ENCODE assay signal across 35 cellular contexts in genomic region chr6:29137724-29138123, GRCh38. TPM values are rescaled to one million over a fixed set of nuclear protein-coding genes. Genes with fewer than 3 reads are reported as not detected.
"Had no signal": no experiment of that assay in that cellular context is flagged by ENCODE, and none has a peak within 500 bp of the region (broad histone marks: within the 10 kb centered on the region; RNA-seq: fewer than 3 reads in every experiment).

No MANE protein-coding gene starts in this region.

- DNase-seq: naive thymus-derived CD4-positive, alpha-beta T cell; natural killer cell; occipital lobe; ovary; posterior cingulate gyrus; psoas muscle; right cardiac atrium; spleen; stimulated activated CD4-positive, alpha-beta T cell treated with anti-CD3 and anti-CD28 coated beads, Interleukin-12 subunit alpha, Interleukin-12 subunit beta, amount 100 ng/mL, for 4 hours; stimulated activated CD4-positive, alpha-beta T cell treated with anti-CD3 and anti-CD28 coated beads, Interleukin-1b, Interleukin-23, amount 100 ng/mL, for 48 hours; stimulated activated CD4-positive, alpha-beta T cell treated with anti-CD3 and anti-CD28 coated beads, Interleukin-4, amount 100 ng/mL, for 1 hour; stimulated activated CD4-positive, alpha-beta T cell treated with anti-CD3 and anti-CD28 coated beads, Interleukin-4, amount 100 ng/mL, for 4 hours; stimulated activated CD8-positive, alpha-beta memory T cell treated with anti-CD3 and anti-CD28 coated beads, Interleukin-4, amount 100 ng/mL, for 48 hours; stimulated activated naive CD4-positive, alpha-beta T cell; stimulated activated naive CD8-positive, alpha-beta T cell treated with anti-CD3 and anti-CD28 coated beads, Interleukin-15, amount 100 ng/mL, for 72 hours; stimulated activated naive CD8-positive, alpha-beta T cell treated with anti-CD3 and anti-CD28 coated beads, Interleukin-15, Interleukin-2, amounts not matched to agents 100 U/mL and 50 U/mL, for 24 hours; substantia nigra; testis; tibial artery; transverse colon; upper lobe of right lung; uterus had no signal

- H3K27me3 ChIP-seq: neural progenitor cell, ovary, suprapubic skin, testis, tibial artery, transverse colon, upper lobe of right lung, uterus had no signal

- ATAC-seq: naive thymus-derived CD4-positive, alpha-beta T cell; natural killer cell; psoas muscle; right cardiac atrium; sciatic nerve; stimulated activated memory B cell treated with anti-CD40 and anti-IgM and Interleukin-4, amounts not matched to agents 10 μg/mL and 1 μg/mL and 100 μg/mL, for 72 hours; stimulated activated naive CD8-positive, alpha-beta T cell treated with anti-CD3 and anti-CD28 coated beads, Interleukin-15, amount 100 ng/mL, for 72 hours; stimulated activated naive CD8-positive, alpha-beta T cell treated with anti-CD3 and anti-CD28 coated beads, Interleukin-15, Interleukin-2, amounts not matched to agents 100 U/mL and 50 U/mL, for 24 hours; upper lobe of right lung had no signal

- H3K4me3 ChIP-seq: neural progenitor cell, ovary, psoas muscle, skin epidermis, smooth muscle cell, spleen, suprapubic skin, testis, tibial artery, transverse colon, upper lobe of right lung, uterus had no signal

- H3K4me1 ChIP-seq: neural progenitor cell, parathyroid adenoma, psoas muscle, spleen, suprapubic skin, testis, tibial artery, transverse colon, upper lobe of right lung, uterus had no signal

- H3K79me2 ChIP-seq: parathyroid adenoma had no signal

- H3K27ac ChIP-seq: neural progenitor cell, ovary, parathyroid adenoma, psoas muscle, skin epidermis, spleen, suprapubic skin, testis, tibial artery, transverse colon, upper lobe of right lung, uterus had no signal

- H3K9me3 ChIP-seq: ovary, psoas muscle, suprapubic skin, testis, tibial artery, transverse colon, upper lobe of right lung, uterus had no signal

- H3K9ac ChIP-seq: neural progenitor cell, parathyroid adenoma had no signal

- H3K4me2 ChIP-seq: neural progenitor cell, smooth muscle cell had no signal

- H2AFZ ChIP-seq: neural progenitor cell, parathyroid adenoma had no signal

- H3K36me3 ChIP-seq: neural progenitor cell, ovary, spleen, suprapubic skin, tibial artery, transverse colon, upper lobe of right lung, uterus had no signal

RNA-seq across cellular contexts. Expression of gene OR2J3, which starts 29.9 kb away (rescaled TPM):
- total RNA-seq: naive thymus-derived CD4-positive, alpha-beta T cell; natural killer cell; occipital lobe; osteoblast; progenitor cell of endocrine pancreas; psoas muscle; renal cortical epithelial cell; right cardiac atrium; sciatic nerve; smooth muscle cell; spleen; suprapubic skin; transverse colon; upper lobe of right lung; urinary bladder; uterus had no signal
- polyA plus RNA-seq: naive thymus-derived CD4-positive, alpha-beta T cell; neural cell; ovary; psoas muscle; right cardiac atrium; smooth muscle cell; spleen; urinary bladder had no signal

RNA-seq across cellular contexts. Expression of gene OR2J2, which starts 33.0 kb away (rescaled TPM):
- total RNA-seq: naive thymus-derived CD4-positive, alpha-beta T cell; natural killer cell; occipital lobe; osteoblast; progenitor cell of endocrine pancreas; psoas muscle; renal cortical epithelial cell; right cardiac atrium; sciatic nerve; smooth muscle cell; spleen; suprapubic skin; transverse colon; upper lobe of right lung; urinary bladder had no signal
- polyA plus RNA-seq: naive thymus-derived CD4-positive, alpha-beta T cell; neural cell; ovary; psoas muscle; right cardiac atrium; smooth muscle cell; spleen; thymus; urinary bladder had no signal

RNA-seq across cellular contexts. Expression of gene OR2J1, which starts 38.4 kb away (rescaled TPM):
- total RNA-seq: naive thymus-derived CD4-positive, alpha-beta T cell; natural killer cell; occipital lobe; osteoblast; ovary; progenitor cell of endocrine pancreas; psoas muscle; renal cortical epithelial cell; right cardiac atrium; sciatic nerve; smooth muscle cell; spleen; suprapubic skin; transverse colon; upper lobe of right lung; urinary bladder; uterus had no signal
- polyA plus RNA-seq: naive thymus-derived CD4-positive, alpha-beta T cell; neural cell; ovary; psoas muscle; right cardiac atrium; smooth muscle cell; spleen; urinary bladder had no signal

RNA-seq across cellular contexts. Expression of gene OR2B3, which starts 50.6 kb away (rescaled TPM):
- total RNA-seq: naive thymus-derived CD4-positive, alpha-beta T cell; natural killer cell; occipital lobe; osteoblast; ovary; progenitor cell of endocrine pancreas; psoas muscle; renal cortical epithelial cell; right cardiac atrium; sciatic nerve; smooth muscle cell; spleen; suprapubic skin; testis; transverse colon; upper lobe of right lung; urinary bladder; uterus had no signal
- polyA plus RNA-seq: naive thymus-derived CD4-positive, alpha-beta T cell; neural cell; ovary; psoas muscle; right cardiac atrium; smooth muscle cell; spleen; thymus; urinary bladder had no signal
